9 cellular contexts compared by ENCODE assay signal in genomic region chr21:31335957-31336738, GRCh38. TPM values are rescaled to one million over a fixed set of nuclear protein-coding genes. Genes with fewer than 3 reads are reported as not detected.
A peak's percentile ranks its signal among the peaks of the same experiment; 100 is the strongest.
DNase-seq lines count a peak whose midpoint lies in the region; ATAC-seq and TF ChIP-seq lines count a peak whose summit lies in the region.
"Had no signal": no experiment of that assay in that cellular context is flagged by ENCODE, and none has a peak within 500 bp of the region (broad histone marks: within the 10 kb centered on the region; RNA-seq: fewer than 3 reads in every experiment).

No MANE protein-coding gene starts in this region.

- DNase-seq in Ammon's horn (ENCODE audit: low spot score) = peak; percentile 87
- peak; percentile 78 for DNase-seq in kidney tubule cell (ENCODE audit: low spot score)
- DNase-seq in upper lobe of right lung = no peak
- DNase-seq in effector memory CD4-positive, alpha-beta T cell = no peak
- no peak for DNase-seq in mesenteric fat pad (ENCODE audit: low spot score)
- DNase-seq: mesendoderm had no signal

- H3K27ac ChIP-seq in angular gyrus (ENCODE audit: low read depth, low read length) = peak overlapping the region; percentile 58
- H3K27ac ChIP-seq in upper lobe of right lung = no peak overlapping the region
- no peak overlapping the region for H3K27ac ChIP-seq in effector memory CD4-positive, alpha-beta T cell (ENCODE audit: insufficient read depth, low read length, poor library complexity, severe bottlenecking)

- no peaks in the 10 kb centered on the region for H3K4me1 ChIP-seq in upper lobe of right lung
- H3K4me1 ChIP-seq in effector memory CD4-positive, alpha-beta T cell (ENCODE audit: control insufficient read depth, insufficient read depth, low read length, poor library complexity, severe bottlenecking) = no peaks in the 10 kb centered on the region

- no peaks in the 10 kb centered on the region for H3K36me3 ChIP-seq in upper lobe of right lung
- no peaks in the 10 kb centered on the region for H3K36me3 ChIP-seq in effector memory CD4-positive, alpha-beta T cell (ENCODE audit: control insufficient read depth, insufficient read depth, low read length)

- peak; percentile 64 for ATAC-seq in HG02610 (IDR thresholded peaks at IDR 0.05; ENCODE audit: unreplicated experiment)
- no peak for ATAC-seq in upper lobe of right lung
- no peak for ATAC-seq in HG03139 (IDR thresholded peaks at IDR 0.05; ENCODE audit: unreplicated experiment)

- TF ChIP-seq CTCF in upper lobe of right lung (IDR thresholded peaks at IDR 0.05) = no peak

- no peak overlapping the region for H3K4me3 ChIP-seq in upper lobe of right lung
- H3K4me3 ChIP-seq in effector memory CD4-positive, alpha-beta T cell (ENCODE audit: insufficient read depth, low read depth, low read length, poor library complexity, severe bottlenecking) = no peak overlapping the region

- intact Hi-C loops in upper lobe of right lung (cut with DNase I) = no loop called here

- no peaks in the 10 kb centered on the region for H3K9me3 ChIP-seq in upper lobe of right lung
- H3K9me3 ChIP-seq in effector memory CD4-positive, alpha-beta T cell (ENCODE audit: control insufficient read depth, low read length) = no peaks in the 10 kb centered on the region

- H3K27me3 ChIP-seq in upper lobe of right lung = peaks cover 4% of the 10 kb centered on the region
- H3K27me3 ChIP-seq in effector memory CD4-positive, alpha-beta T cell (replicated peaks; ENCODE audit: control insufficient read depth, insufficient read depth, low read length, poor library complexity, severe bottlenecking) = no peaks in the 10 kb centered on the region

RNA-seq across cellular contexts. Expression of gene TIAM1, which starts 7.9 kb away (rescaled TPM):
- total RNA-seq in upper lobe of right lung (27.3 TPM), mesenteric fat pad (10.4 TPM)

Comparison
In these comparisons a context has a peak if more than half of its experiments do, and no peak if none do; other contexts are left out.
1. DNase-seq: peak in Ammon's horn (single experiment) and kidney tubule cell (single experiment); none in upper lobe of right lung (single experiment), effector memory CD4-positive, alpha-beta T cell (0 of 3) and mesenteric fat pad (single experiment).